ENCODE assay signal across 29 cellular contexts in genomic region chr2:229880892-229881553, GRCh38.
"Had no signal": no experiment of that assay in that cellular context is flagged by ENCODE, and none has a peak within 500 bp of the region (broad histone marks: within the 10 kb centered on the region; RNA-seq: fewer than 3 reads in every experiment).

No MANE protein-coding gene starts in this region.

- H3K4me3 Mint-ChIP-seq: activated CD4-positive, alpha-beta T cell treated with anti-CD3 and anti-CD28 coated beads for 36 hours; activated CD4-positive, alpha-beta T cell treated with anti-CD3 and anti-CD28 coated beads, Interleukin-2, amount 10 ng/mL, durations not matched to agents 7 days and 5 days; activated CD8-positive, alpha-beta T cell treated with anti-CD3 and anti-CD28 coated beads, Interleukin-2, amount 10 ng/mL, durations not matched to agents 7 days and 5 days; activated naive CD4-positive, alpha-beta T cell treated with anti-CD3 and anti-CD28 coated beads, Interleukin-2, amount 50 U/mL, for 24 hours; activated naive CD8-positive, alpha-beta T cell treated with anti-CD3 and anti-CD28 coated beads, Interleukin-2, amount 10 ng/mL, durations not matched to agents 7 days and 5 days; T-helper 2 cell treated with Interferon-gamma antibody and Interleukin-4, amounts not matched to agents 5 μg/mL and 100 μg/mL, for 36 hours had no signal

- ATAC-seq: activated CD4-positive, alpha-beta T cell treated with anti-CD3 and anti-CD28 coated beads for 36 hours; activated CD4-positive, CD25-positive, alpha-beta regulatory T cell treated with anti-CD3 and anti-CD28 coated beads, Interleukin-2, amount 50 U/mL, for 24 hours; activated CD8-positive, alpha-beta T cell treated with anti-CD3 and anti-CD28 coated beads, Interleukin-2, amount 10 ng/mL, durations not matched to agents 7 days and 5 days; body of pancreas; Panc1 had no signal

- H3K27me3 Mint-ChIP-seq: activated CD4-positive, alpha-beta T cell treated with anti-CD3 and anti-CD28 coated beads for 36 hours; activated CD4-positive, alpha-beta T cell treated with anti-CD3 and anti-CD28 coated beads, Interleukin-2, amount 10 ng/mL, durations not matched to agents 7 days and 5 days; activated naive CD4-positive, alpha-beta T cell treated with anti-CD3 and anti-CD28 coated beads, Interleukin-2, amount 50 U/mL, for 24 hours; activated naive CD8-positive, alpha-beta T cell treated with anti-CD3 and anti-CD28 coated beads, Interleukin-2, amount 10 ng/mL, durations not matched to agents 7 days and 5 days had no signal

- H3K36me3 ChIP-seq: breast epithelium had no signal

- H3K27ac Mint-ChIP-seq: activated CD4-positive, alpha-beta T cell treated with anti-CD3 and anti-CD28 coated beads for 36 hours; activated CD4-positive, alpha-beta T cell treated with anti-CD3 and anti-CD28 coated beads, Interleukin-2, amount 10 ng/mL, durations not matched to agents 7 days and 5 days; activated CD8-positive, alpha-beta T cell treated with anti-CD3 and anti-CD28 coated beads, Interleukin-2, amount 10 ng/mL, durations not matched to agents 7 days and 5 days; activated naive CD4-positive, alpha-beta T cell treated with anti-CD3 and anti-CD28 coated beads, Interleukin-2, amount 50 U/mL, for 24 hours; activated naive CD8-positive, alpha-beta T cell treated with anti-CD3 and anti-CD28 coated beads, Interleukin-2, amount 10 ng/mL, durations not matched to agents 7 days and 5 days; T-helper 2 cell treated with Interferon-gamma antibody and Interleukin-4, amounts not matched to agents 5 μg/mL and 100 μg/mL, for 36 hours had no signal

- H3K4me1 ChIP-seq: ascending aorta, breast epithelium, SJSA1 had no signal

- H3K27ac ChIP-seq: ascending aorta, body of pancreas, breast epithelium, SJSA1 had no signal

- FAIRE-seq: TTC549 had no signal

- H3K4me3 ChIP-seq: ascending aorta, body of pancreas, breast epithelium, SJSA1 had no signal

- H3K9me3 ChIP-seq: ascending aorta, body of pancreas, breast epithelium, SJSA1 had no signal

- DNase-seq: activated CD4-positive, alpha-beta T cell treated with anti-CD3 and anti-CD28 coated beads for 36 hours; activated CD4-positive, alpha-beta T cell treated with anti-CD3 and anti-CD28 coated beads, Interleukin-2, amount 10 ng/mL, durations not matched to agents 7 days and 5 days; activated CD4-positive, alpha-beta T cell treated with anti-CD3 and anti-CD28 coated beads, Interleukin-2, amount 50 U/mL, for 48 hours; activated CD8-positive, alpha-beta T cell treated with anti-CD3 and anti-CD28 coated beads, Interleukin-2, amount 10 ng/mL, durations not matched to agents 7 days and 5 days; activated effector memory CD4-positive, alpha-beta T cell treated with Interleukin-2 at 50 U/mL for 16 hours; activated naive CD8-positive, alpha-beta T cell treated with anti-CD3 and anti-CD28 coated beads, Interleukin-2, amount 10 ng/mL, durations not matched to agents 7 days and 5 days; activated T-cell treated with anti-CD3 and anti-CD28 coated beads, Interleukin-2, amount 50 U/mL, for 48 hours; amygdala; body of pancreas; Karpas-422; KBM-7; NCI-H1048; NCI-H1105 treated with DMSO at 0.1 percent for 48 hours; NCI-H1436 treated with DMSO at 0.1 percent for 48 hours; NCI-H1694 treated with DMSO at 0.1 percent for 48 hours; NCI-H2029; NCI-H345; NCI-H524 treated with DMSO at 0.1 percent for 48 hours; RPMI8226; SHP77 treated with DMSO at 0.1 percent for 48 hours; SW 1271 had no signal

- H3K9me3 Mint-ChIP-seq: activated CD4-positive, alpha-beta T cell treated with anti-CD3 and anti-CD28 coated beads, Interleukin-2, amount 10 ng/mL, durations not matched to agents 7 days and 5 days; activated naive CD4-positive, alpha-beta T cell treated with anti-CD3 and anti-CD28 coated beads, Interleukin-2, amount 50 U/mL, for 24 hours; activated naive CD8-positive, alpha-beta T cell treated with anti-CD3 and anti-CD28 coated beads, Interleukin-2, amount 10 ng/mL, durations not matched to agents 7 days and 5 days; T-helper 2 cell treated with Interferon-gamma antibody and Interleukin-4, amounts not matched to agents 5 μg/mL and 100 μg/mL, for 36 hours had no signal

- H3K27me3 ChIP-seq: ascending aorta, body of pancreas, breast epithelium, SJSA1 had no signal
